1 cellular context compared by ENCODE assay signal in the genomic region with DNA sequence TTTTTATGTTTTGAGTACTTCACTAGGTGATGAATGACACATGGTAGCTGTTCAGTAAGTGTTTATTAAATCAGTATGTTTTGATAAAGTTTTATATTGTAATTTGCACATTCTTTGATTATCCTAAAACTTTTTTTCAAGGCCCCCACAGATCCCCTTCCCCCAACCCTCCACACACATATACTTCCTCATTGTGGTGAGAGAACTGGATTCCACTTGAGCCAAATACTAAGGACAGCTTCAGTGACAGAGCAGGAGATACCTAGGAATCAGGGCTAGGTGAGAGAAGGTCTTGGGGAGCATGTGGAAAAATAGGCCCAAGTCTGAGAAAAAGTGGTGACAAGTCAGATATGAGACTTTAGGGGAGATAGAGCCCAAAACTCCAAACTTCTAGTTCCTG.
TF ChIP-seq lines count a peak whose summit lies in the region.

No MANE protein-coding gene starts in this region.

TF ChIP-seq in K562, 482 proteins besides CTCF, POLR2A, EP300 and RAD21 (continued from another document):
- TF ChIP-seq RHOXF2B (CRISPR knock-in tag; conservative IDR thresholded peaks at IDR 0.05): no peak
- TF ChIP-seq ZNF766 (CRISPR knock-in tag; conservative IDR thresholded peaks at IDR 0.05): no peak
- no peak for TF ChIP-seq ZNF583 (CRISPR knock-in tag; IDR thresholded peaks at IDR 0.05)
- TF ChIP-seq, protein P1, sequence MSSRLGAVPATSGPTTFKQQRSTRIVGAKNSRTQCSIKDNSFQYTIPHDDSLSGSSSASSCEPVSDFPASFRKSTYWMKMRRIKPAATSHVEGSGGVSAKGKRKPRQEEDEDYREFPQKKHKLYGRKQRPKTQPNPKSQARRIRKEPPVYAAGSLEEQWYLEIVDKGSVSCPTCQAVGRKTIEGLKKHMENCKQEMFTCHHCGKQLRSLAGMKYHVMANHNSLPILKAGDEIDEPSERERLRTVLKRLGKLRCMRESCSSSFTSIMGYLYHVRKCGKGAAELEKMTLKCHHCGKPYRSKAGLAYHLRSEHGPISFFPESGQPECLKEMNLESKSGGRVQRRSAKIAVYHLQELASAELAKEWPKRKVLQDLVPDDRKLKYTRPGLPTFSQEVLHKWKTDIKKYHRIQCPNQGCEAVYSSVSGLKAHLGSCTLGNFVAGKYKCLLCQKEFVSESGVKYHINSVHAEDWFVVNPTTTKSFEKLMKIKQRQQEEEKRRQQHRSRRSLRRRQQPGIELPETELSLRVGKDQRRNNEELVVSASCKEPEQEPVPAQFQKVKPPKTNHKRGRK (tag; IDR thresholded peaks at IDR 0.05): no peak
- TF ChIP-seq, protein P2, sequence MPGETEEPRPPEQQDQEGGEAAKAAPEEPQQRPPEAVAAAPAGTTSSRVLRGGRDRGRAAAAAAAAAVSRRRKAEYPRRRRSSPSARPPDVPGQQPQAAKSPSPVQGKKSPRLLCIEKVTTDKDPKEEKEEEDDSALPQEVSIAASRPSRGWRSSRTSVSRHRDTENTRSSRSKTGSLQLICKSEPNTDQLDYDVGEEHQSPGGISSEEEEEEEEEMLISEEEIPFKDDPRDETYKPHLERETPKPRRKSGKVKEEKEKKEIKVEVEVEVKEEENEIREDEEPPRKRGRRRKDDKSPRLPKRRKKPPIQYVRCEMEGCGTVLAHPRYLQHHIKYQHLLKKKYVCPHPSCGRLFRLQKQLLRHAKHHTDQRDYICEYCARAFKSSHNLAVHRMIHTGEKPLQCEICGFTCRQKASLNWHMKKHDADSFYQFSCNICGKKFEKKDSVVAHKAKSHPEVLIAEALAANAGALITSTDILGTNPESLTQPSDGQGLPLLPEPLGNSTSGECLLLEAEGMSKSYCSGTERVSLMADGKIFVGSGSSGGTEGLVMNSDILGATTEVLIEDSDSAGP (CRISPR knock-in tag; IDR thresholded peaks at IDR 0.05): no peak
